In the genomic region with DNA sequence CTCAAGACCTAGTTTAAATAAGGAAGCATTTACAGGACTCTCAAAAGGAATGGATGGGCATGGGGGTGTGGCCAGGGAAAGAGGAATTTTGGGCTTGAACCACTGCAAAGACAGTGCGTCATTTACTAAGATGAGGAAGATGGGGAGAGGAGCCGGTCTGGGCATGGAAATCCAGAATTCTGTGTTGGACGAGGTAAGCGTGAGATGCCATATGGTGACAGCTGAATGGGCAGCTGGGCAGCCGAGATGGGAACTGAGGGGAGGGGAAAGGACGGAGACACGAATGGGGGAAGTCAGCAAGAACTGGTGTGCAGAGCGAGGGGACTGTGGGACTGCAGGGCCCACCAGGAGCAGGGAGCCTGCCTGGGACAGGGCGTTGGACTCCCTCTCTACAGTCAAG, we compare ENCODE assay signal across 31 cellular contexts.
"Had no signal": no experiment of that assay in that cellular context is flagged by ENCODE, and none has a peak within 500 bp of the region (broad histone marks: within the 10 kb centered on the region; RNA-seq: fewer than 3 reads in every experiment).

No MANE protein-coding gene starts in this region.

- H3K4me3 Mint-ChIP-seq: activated CD4-positive, alpha-beta T cell treated with anti-CD3 and anti-CD28 coated beads, Interleukin-2, amount 10 ng/mL, durations not matched to agents 24 days and 14 days; activated CD8-positive, alpha-beta T cell treated with anti-CD3 and anti-CD28 coated beads, Interleukin-2, amount 10 ng/mL, durations not matched to agents 7 days and 5 days; activated naive CD4-positive, alpha-beta T cell treated with anti-CD3 and anti-CD28 coated beads, Interleukin-2, amount 10 ng/mL, durations not matched to agents 7 days and 5 days; activated naive CD8-positive, alpha-beta T cell; activated naive CD8-positive, alpha-beta T cell treated with anti-CD3 and anti-CD28 coated beads, Interleukin-2, amount 50 U/mL, for 24 hours; activated T-cell treated with anti-CD3 and anti-CD28 coated beads, Interleukin-2, amount 50 U/mL, for 24 hours; brain; T-helper 1 cell treated with Interleukin-12 subunit alpha and Interleukin-12 subunit beta and Interleukin-4 antibody, amounts not matched to agents 30 μg/mL and 1 μg/mL, for 36 hours; T-helper 2 cell treated with Interferon-gamma antibody and Interleukin-4, amounts not matched to agents 5 μg/mL and 100 μg/mL, for 36 hours had no signal

- H3K9me3 ChIP-seq: MG63, Peyer's patch, SJSA1, SK-N-SH had no signal

- H3K4me1 ChIP-seq: Peyer's patch, SJSA1 had no signal

- H3K9me3 Mint-ChIP-seq: activated CD4-positive, alpha-beta T cell treated with anti-CD3 and anti-CD28 coated beads, Interleukin-2, amount 10 ng/mL, durations not matched to agents 24 days and 14 days; activated naive CD4-positive, alpha-beta T cell treated with anti-CD3 and anti-CD28 coated beads, Interleukin-2, amount 10 ng/mL, durations not matched to agents 7 days and 5 days; activated naive CD8-positive, alpha-beta T cell treated with anti-CD3 and anti-CD28 coated beads, Interleukin-2, amount 50 U/mL, for 24 hours; activated T-cell treated with anti-CD3 and anti-CD28 coated beads, Interleukin-2, amount 50 U/mL, for 24 hours; activated T-helper 2 cell treated with anti-CD3 and anti-CD28 coated beads, Interferon-gamma antibody, Interleukin-2, Interleukin-4, amounts not matched to agents 10 μg/mL and 5 μg/mL and 100 μg/mL, durations not matched to agents 14 hours and 24 hours and 36 hours; T-helper 1 cell treated with Interleukin-12 subunit alpha and Interleukin-12 subunit beta and Interleukin-4 antibody, amounts not matched to agents 30 μg/mL and 1 μg/mL, for 36 hours; T-helper 2 cell treated with Interferon-gamma antibody and Interleukin-4, amounts not matched to agents 5 μg/mL and 100 μg/mL, for 36 hours had no signal

- H3K27me3 ChIP-seq: MG63, Peyer's patch, SJSA1 had no signal

- H3K27me3 Mint-ChIP-seq: activated CD4-positive, alpha-beta T cell treated with anti-CD3 and anti-CD28 coated beads, Interleukin-2, amount 10 ng/mL, durations not matched to agents 24 days and 14 days; activated naive CD8-positive, alpha-beta T cell; activated naive CD8-positive, alpha-beta T cell treated with anti-CD3 and anti-CD28 coated beads, Interleukin-2, amount 50 U/mL, for 24 hours; activated T-cell treated with anti-CD3 and anti-CD28 coated beads, Interleukin-2, amount 50 U/mL, for 24 hours had no signal

- H3K4me3 ChIP-seq: MG63, Peyer's patch, SJSA1 had no signal

- H3K27ac ChIP-seq: Peyer's patch, SJSA1 had no signal

- H3K9ac ChIP-seq: SK-N-SH had no signal

- DNase-seq: activated CD4-positive, alpha-beta T cell treated with anti-CD3 and anti-CD28 coated beads, Interleukin-2, amount 10 ng/mL, durations not matched to agents 24 days and 14 days; activated CD4-positive, alpha-beta T cell treated with anti-CD3 and anti-CD28 coated beads, Interleukin-2, amount 50 U/mL, for 48 hours; activated CD8-positive, alpha-beta T cell treated with anti-CD3 and anti-CD28 coated beads, Interleukin-2, amount 10 ng/mL, durations not matched to agents 7 days and 5 days; activated gamma-delta T cell; activated naive CD4-positive, alpha-beta T cell treated with anti-CD3 and anti-CD28 coated beads, Interleukin-2, amount 10 ng/mL, durations not matched to agents 7 days and 5 days; activated naive CD8-positive, alpha-beta T cell treated with anti-CD3 and anti-CD28 coated beads, Interleukin-2, amount 50 U/mL, for 24 hours; activated T-cell treated with anti-CD3 and anti-CD28 coated beads, Interleukin-2, amount 50 U/mL, for 24 hours; Karpas-422; KBM-7; MG63; NCI-H1048; NCI-H1105 treated with DMSO at 0.1 percent for 48 hours; NCI-H1436; NCI-H1694; NCI-H1930; NCI-H2081 treated with DMSO at 0.1 percent for 48 hours; NCI-H226; NCI-H526 treated with DMSO at 0.1 percent for 48 hours; NCI-H774; NK-92 treated with Interleukin-12 subunit alpha and Interleukin-12 subunit beta, amount 100 ng/mL, for 24 hours; PC-3; Peyer's patch; RPMI8226; SHP77 treated with DMSO at 0.1 percent for 48 hours; SK-N-SH had no signal

- H3K36me3 Mint-ChIP-seq: activated naive CD4-positive, alpha-beta T cell treated with anti-CD3 and anti-CD28 coated beads, Interleukin-2, amount 10 ng/mL, durations not matched to agents 7 days and 5 days; activated naive CD8-positive, alpha-beta T cell had no signal

- H3K27ac Mint-ChIP-seq: activated CD4-positive, alpha-beta T cell treated with anti-CD3 and anti-CD28 coated beads, Interleukin-2, amount 10 ng/mL, durations not matched to agents 24 days and 14 days; activated CD8-positive, alpha-beta T cell treated with anti-CD3 and anti-CD28 coated beads, Interleukin-2, amount 10 ng/mL, durations not matched to agents 7 days and 5 days; activated naive CD4-positive, alpha-beta T cell treated with anti-CD3 and anti-CD28 coated beads, Interleukin-2, amount 10 ng/mL, durations not matched to agents 7 days and 5 days; activated naive CD8-positive, alpha-beta T cell; activated naive CD8-positive, alpha-beta T cell treated with anti-CD3 and anti-CD28 coated beads, Interleukin-2, amount 50 U/mL, for 24 hours; activated T-cell treated with anti-CD3 and anti-CD28 coated beads, Interleukin-2, amount 50 U/mL, for 24 hours; activated T-helper 2 cell treated with anti-CD3 and anti-CD28 coated beads, Interferon-gamma antibody, Interleukin-2, Interleukin-4, amounts not matched to agents 10 μg/mL and 5 μg/mL and 100 μg/mL, durations not matched to agents 14 hours and 24 hours and 36 hours; T-helper 1 cell treated with Interleukin-12 subunit alpha and Interleukin-12 subunit beta and Interleukin-4 antibody, amounts not matched to agents 30 μg/mL and 1 μg/mL, for 36 hours; T-helper 2 cell treated with Interferon-gamma antibody and Interleukin-4, amounts not matched to agents 5 μg/mL and 100 μg/mL, for 36 hours had no signal

- H3K4me1 Mint-ChIP-seq: activated naive CD8-positive, alpha-beta T cell treated with anti-CD3 and anti-CD28 coated beads, Interleukin-2, amount 50 U/mL, for 24 hours; brain had no signal

- H3K4me2 ChIP-seq: SK-N-SH had no signal
